ENCODE assay signal across 9 cellular contexts in the genomic region with DNA sequence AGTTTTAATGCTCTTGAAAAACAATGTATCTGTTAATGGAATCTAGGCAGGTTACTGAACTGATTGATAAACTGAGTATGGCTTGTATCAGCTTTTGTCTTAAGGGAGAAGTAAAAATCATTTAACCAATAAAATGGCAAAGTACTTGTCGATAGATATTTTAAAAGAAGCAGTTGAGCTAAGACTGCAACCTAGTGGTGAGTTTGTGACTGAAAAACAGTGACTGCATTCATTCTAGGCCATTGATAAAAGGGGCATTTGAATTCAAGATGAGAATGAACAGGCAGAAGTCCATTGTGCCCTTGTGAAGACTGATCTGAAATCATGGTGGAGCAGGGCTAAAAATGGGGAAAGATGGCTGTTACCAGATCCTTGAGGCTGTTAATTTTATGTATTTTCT. TPM values are rescaled to one million over a fixed set of nuclear protein-coding genes. Genes with fewer than 3 reads are reported as not detected.
DNase-seq lines count a peak whose midpoint lies in the region; ATAC-seq and TF ChIP-seq lines count a peak whose summit lies in the region.
"Had no signal": no experiment of that assay in that cellular context is flagged by ENCODE, and none has a peak within 500 bp of the region (broad histone marks: within the 10 kb centered on the region; RNA-seq: fewer than 3 reads in every experiment).

No MANE protein-coding gene starts in this region.

- no peaks in the 10 kb centered on the region for H3K4me1 Mint-ChIP-seq in activated CD4-positive, alpha-beta T cell treated with anti-CD3 and anti-CD28 coated beads for 36 hours

- H3K27me3 ChIP-seq in DND-41 (ENCODE audit: insufficient read depth, low read length, poor library complexity) = no peaks in the 10 kb centered on the region
- no peaks in the 10 kb centered on the region for H3K27me3 ChIP-seq in thoracic aorta (replicated peaks; ENCODE audit: insufficient read depth)

- no peaks in the 10 kb centered on the region for H3K9me3 Mint-ChIP-seq in activated CD4-positive, alpha-beta T cell treated with anti-CD3 and anti-CD28 coated beads for 36 hours (ENCODE audit: low read depth)
- no peaks in the 10 kb centered on the region for H3K9me3 Mint-ChIP-seq in activated naive CD4-positive, alpha-beta T cell treated with anti-CD3 and anti-CD28 coated beads, Interleukin-2, amount 50 U/mL, for 72 hours

- POLR2A ChIA-PET in activated CD4-positive, alpha-beta T cell treated with anti-CD3 and anti-CD28 coated beads for 36 hours (lab: Charles Lee) = no interaction called here

- ATAC-seq in DND-41 (ENCODE audit: insufficient read depth, low read depth) (no peak; the same call in 2 of the 3 replicates), GM21390 (IDR thresholded peaks at IDR 0.05; ENCODE audit: unreplicated experiment) (peak; percentile 60), thoracic aorta (ENCODE audit: insufficient number of reproducible peaks, low FRiP score, low read depth) (no peak)
- ATAC-seq in activated CD4-positive, alpha-beta T cell treated with anti-CD3 and anti-CD28 coated beads for 36 hours = no peak
- no peak for ATAC-seq in activated naive CD4-positive, alpha-beta T cell treated with anti-CD3 and anti-CD28 coated beads, Interleukin-2, amount 50 U/mL, for 72 hours

- TF ChIP-seq CTCF in DND-41 (IDR thresholded peaks at IDR 0.05; ENCODE audit: borderline replicate concordance, extremely low read depth, low read length, poor library complexity, severe bottlenecking) = peak; percentile 39
- peak; percentile 31 for TF ChIP-seq CTCF in thoracic aorta (IDR thresholded peaks at IDR 0.05)

- no peaks in the 10 kb centered on the region for H4K20me1 ChIP-seq in DND-41 (ENCODE audit: insufficient read depth, low read length)

- no peak overlapping the region for H3K4me2 ChIP-seq in DND-41 (ENCODE audit: insufficient read depth, low read length)

- H3K79me2 ChIP-seq in DND-41 (ENCODE audit: insufficient read depth, low read length) = no peaks in the 10 kb centered on the region

- DNase-seq in DND-41 (no peak), NCI-H82 treated with DMSO at 0.1 percent for 48 hours (lab: John Stamatoyannopoulos, UW; ENCODE audit: unreplicated experiment) (peak; percentile 11), fibroblast of gingiva (ENCODE audit: low read depth) (peak; percentile 11), thoracic aorta (ENCODE audit: low spot score) (no peak), NCI-H1930 (lab: John Stamatoyannopoulos, UW) (no peak)
- no peak for DNase-seq in activated CD4-positive, alpha-beta T cell treated with anti-CD3 and anti-CD28 coated beads for 36 hours
- DNase-seq in activated naive CD4-positive, alpha-beta T cell treated with anti-CD3 and anti-CD28 coated beads, Interleukin-2, amount 50 U/mL, for 72 hours (ENCODE audit: low spot score in 2 of 2) = no peak

- no peaks in the 10 kb centered on the region for H3K4me1 ChIP-seq in DND-41 (ENCODE audit: insufficient read depth, low read length)
- H3K4me1 ChIP-seq in thoracic aorta (ENCODE audit: control insufficient read depth in 1 of 2, low read depth in 2 of 2) = peaks cover 0 to 3% of the 10 kb centered on the region in 2 donors

- H3K27ac Mint-ChIP-seq in activated CD4-positive, alpha-beta T cell treated with anti-CD3 and anti-CD28 coated beads for 36 hours = no peak overlapping the region
- no peak overlapping the region for H3K27ac Mint-ChIP-seq in activated naive CD4-positive, alpha-beta T cell treated with anti-CD3 and anti-CD28 coated beads, Interleukin-2, amount 50 U/mL, for 72 hours

- H3K27ac ChIP-seq in DND-41 (ENCODE audit: low read length) (no peak overlapping the region), thoracic aorta (no peak overlapping the region)

- H2AFZ ChIP-seq in DND-41 (ENCODE audit: low read depth, low read length) = no peak overlapping the region

- no peaks in the 10 kb centered on the region for H3K36me3 ChIP-seq in DND-41 (ENCODE audit: insufficient read depth, low read length)
- H3K36me3 ChIP-seq in thoracic aorta = no peaks in the 10 kb centered on the region

- intact Hi-C loops in activated CD4-positive, alpha-beta T cell treated with anti-CD3 and anti-CD28 coated beads for 36 hours (cut with DNase I, micrococcal nuclease) = no loop called here

- CTCF ChIA-PET in activated CD4-positive, alpha-beta T cell treated with anti-CD3 and anti-CD28 coated beads for 36 hours (lab: Charles Lee) = interaction anchor here (0.9 to 2.0 kb wide), 6 partner anchors 16 to 196 kb away, joined by 3 to 4 read pairs (median 3); no protein-coding TSS in a partner anchor

- H3K36me3 Mint-ChIP-seq in activated CD4-positive, alpha-beta T cell treated with anti-CD3 and anti-CD28 coated beads for 36 hours (ENCODE audit: low read depth) = no peaks in the 10 kb centered on the region
- H3K36me3 Mint-ChIP-seq in activated naive CD4-positive, alpha-beta T cell treated with anti-CD3 and anti-CD28 coated beads, Interleukin-2, amount 50 U/mL, for 72 hours = no peaks in the 10 kb centered on the region

- H3K4me3 Mint-ChIP-seq in activated CD4-positive, alpha-beta T cell treated with anti-CD3 and anti-CD28 coated beads for 36 hours = no peak overlapping the region

- H3K9me3 ChIP-seq in DND-41 (ENCODE audit: insufficient read depth, low read length, severe bottlenecking) = no peaks in the 10 kb centered on the region
- H3K9me3 ChIP-seq in thoracic aorta = no peaks in the 10 kb centered on the region

- no peak overlapping the region for H3K4me3 ChIP-seq in DND-41 (ENCODE audit: low read depth in 1 of 2, low read length in 2 of 2)
- H3K4me3 ChIP-seq in thoracic aorta = no peak overlapping the region
- H3K4me3 ChIP-seq: lung had no signal

- no peaks in the 10 kb centered on the region for H3K27me3 Mint-ChIP-seq in activated CD4-positive, alpha-beta T cell treated with anti-CD3 and anti-CD28 coated beads for 36 hours

- H3K9ac ChIP-seq in DND-41 (ENCODE audit: low read depth, low read length) = no peak overlapping the region

RNA-seq across cellular contexts. Expression of a gene that starts 59.4 kb away (rescaled TPM):
- total RNA-seq in thoracic aorta = 1 to 10 TPM in 1 of 2 donors, under 1 TPM in 1; 0.27 to 1.3 TPM
- total RNA-seq in activated CD4-positive, alpha-beta T cell treated with anti-CD3 and anti-CD28 coated beads for 36 hours = not detected
- not detected for total RNA-seq in activated naive CD4-positive, alpha-beta T cell treated with anti-CD3 and anti-CD28 coated beads, Interleukin-2, amount 50 U/mL, for 72 hours

Comparison
In these comparisons a context has a peak if more than half of its experiments do, and no peak if none do; other contexts are left out.
1. DNase-seq: peak in NCI-H82 treated with DMSO at 0.1 percent for 48 hours (single experiment) and fibroblast of gingiva (single experiment); none in DND-41 (single experiment), thoracic aorta (single experiment), activated CD4-positive, alpha-beta T cell treated with anti-CD3 and anti-CD28 coated beads for 36 hours (single experiment), NCI-H1930 (0 of 2) and activated naive CD4-positive, alpha-beta T cell treated with anti-CD3 and anti-CD28 coated beads, Interleukin-2, amount 50 U/mL, for 72 hours (0 of 2).